ENCODE assay signal across 9 cellular contexts in the genomic region with DNA sequence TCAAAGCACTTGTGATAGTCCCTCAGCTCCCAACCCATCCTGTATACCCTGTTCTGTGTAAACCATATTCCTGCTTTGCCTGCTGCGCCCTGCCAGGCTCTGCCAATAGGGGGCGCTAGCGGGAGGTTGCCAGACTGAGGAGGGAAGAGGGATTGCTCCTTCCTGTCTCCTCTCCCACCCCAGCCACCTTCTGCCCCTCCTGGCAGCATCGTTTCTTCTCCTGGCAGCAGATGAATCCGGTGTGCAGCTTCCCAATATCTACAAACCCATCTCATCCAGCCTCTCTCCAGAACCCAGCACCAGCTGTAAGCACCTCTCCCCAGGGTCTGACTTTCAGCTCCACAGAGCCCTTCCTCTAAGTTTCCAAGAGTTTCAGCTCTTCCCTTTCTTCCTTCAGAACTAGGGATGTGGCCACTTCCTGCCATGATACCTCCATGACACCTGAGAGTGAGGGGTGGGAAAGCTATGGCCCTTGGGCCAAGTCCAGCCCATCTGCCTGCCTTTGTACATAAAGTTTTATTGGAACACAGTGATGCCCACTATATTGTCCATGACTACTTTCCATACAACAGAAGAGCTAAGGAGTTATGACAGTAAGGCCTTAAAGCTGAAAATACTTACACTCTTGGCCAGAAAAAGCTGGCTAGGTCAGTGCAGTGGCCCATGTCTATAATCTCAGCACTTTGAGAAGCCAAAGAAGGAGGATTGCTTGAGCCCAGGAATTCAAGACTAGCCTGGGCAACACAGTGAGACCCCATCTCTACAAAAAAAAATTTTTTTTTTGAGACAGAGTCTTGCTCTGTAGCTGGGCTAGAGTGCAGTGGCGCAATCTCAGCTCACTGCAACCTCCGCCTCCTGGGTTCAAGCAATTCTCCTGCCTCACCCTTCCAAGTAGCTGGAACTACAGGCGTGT. TPM values are rescaled to one million over a fixed set of nuclear protein-coding genes. Genes with fewer than 3 reads are reported as not detected.
DNase-seq lines count a peak whose midpoint lies in the region; ATAC-seq, FAIRE-seq and TF ChIP-seq lines count a peak whose summit lies in the region.
"Had no signal": no experiment of that assay in that cellular context is flagged by ENCODE, and none has a peak within 500 bp of the region (broad histone marks: within the 10 kb centered on the region; RNA-seq: fewer than 3 reads in every experiment).

No MANE protein-coding gene starts in this region.

- H4K20me1 ChIP-seq in GM12878 (ENCODE audit: control insufficient read depth, insufficient read depth): no peaks in the 10 kb centered on the region

- no TSS peak for BruUV-seq in GM12878 (replicated peaks; lab: Mats Ljungman, UMichigan)

- CTCF ChIA-PET in GM12878 (lab: Yijun Ruan, JAX): interaction anchor here (0.7 to 3.4 kb wide), 11 partner anchors 10 to 277 kb away, joined by 3 to 18 read pairs (median 3); a partner anchor contains a TSS

- TF ChIP-seq POLR2A in GM12878 (IDR thresholded peaks at IDR 0.05; ENCODE audit: low read depth, low read length): no peak
- no peak for TF ChIP-seq POLR2A in thyroid gland (IDR thresholded peaks at IDR 0.05)

- H3K27me3 ChIP-seq in GM12878 (replicated peaks in 1 of 2; ENCODE audit: control insufficient read depth in 2 of 2, insufficient read depth in 2 of 2, low read length in 1 of 2) (peaks cover 0 to 2% of the 10 kb centered on the region in 2 experiments; a peak in 2 of 4 replicates), parathyroid adenoma (ENCODE audit: control insufficient read depth, insufficient read depth, low read length) (no peaks in the 10 kb centered on the region), thyroid gland (no peaks in the 10 kb centered on the region)

- intact Hi-C loops in GM12878 (cut with micrococcal nuclease; ENCODE audit: unreplicated experiment): no loop called here
- intact Hi-C loops in thyroid gland (cut with DNase I): no loop called here

- no peak for FAIRE-seq in GM12878 (lab: Jason Lieb, UNC)

- SMC1A ChIA-PET in GM12878 (lab: Charles Lee; ENCODE audit: uncharacterized antibody, unreplicated experiment): interaction anchor here (0.6 kb wide), 2 partner anchors 27 to 193 kb away, joined by 3 read pairs; no protein-coding TSS in a partner anchor

- H3K9me3 ChIP-seq in GM12878 (replicated peaks; ENCODE audit: control insufficient read depth, insufficient read depth, low read length): no peaks in the 10 kb centered on the region
- no peaks in the 10 kb centered on the region for H3K9me3 ChIP-seq in parathyroid adenoma (ENCODE audit: control insufficient read depth, low read length)
- H3K9me3 ChIP-seq in thyroid gland: no peaks in the 10 kb centered on the region

- in situ Hi-C loops in GM12878 (cut with MboI): no loop called here

- no peak for TF ChIP-seq RAD21 in GM12878 (IDR thresholded peaks at IDR 0.05; ENCODE audit: insufficient read depth, low read depth, low read length)

- H3K4me2 ChIP-seq in GM12878 (ENCODE audit: control insufficient read depth, insufficient read depth) (no peak overlapping the region), parathyroid adenoma (ENCODE audit: low read length) (no peak overlapping the region)

- no peak overlapping the region for H2AFZ ChIP-seq in GM12878 (ENCODE audit: control insufficient read depth, low read depth, low read length)
- H2AFZ ChIP-seq in parathyroid adenoma: no peak overlapping the region

- WGBS in GM12878 (ENCODE audit: insufficient coverage, insufficient replicate concordance, low lambda C conversion rate, missing lambda C conversion rate): 37% methylated on average over 8 of the region's 8 CpGs
- 62 to 63% methylated on average over 8 of the region's 8 CpGs for WGBS in thyroid gland, 2 donors

- ATAC-seq in GM12878 (no peak), GM21619 (IDR thresholded peaks at IDR 0.05; ENCODE audit: unreplicated experiment) (no peak)

- H3K4me3 ChIP-seq in GM12878: no peak overlapping the region
- no peak overlapping the region for H3K4me3 ChIP-seq in parathyroid adenoma (ENCODE audit: low read depth, low read length)
- no peak overlapping the region for H3K4me3 ChIP-seq in thyroid gland (replicated peaks in 1 of 3)

- H3K36me3 ChIP-seq in GM12878 (ENCODE audit: control insufficient read depth in 2 of 2, insufficient read depth in 2 of 2, low read length in 1 of 2) (no peaks in the 10 kb centered on the region), parathyroid adenoma (ENCODE audit: control insufficient read depth, insufficient read depth, low read length) (no peaks in the 10 kb centered on the region), thyroid gland (no peaks in the 10 kb centered on the region)

- H3K27ac ChIP-seq in GM12878 (ENCODE audit: control insufficient read depth, insufficient read depth) (no peak overlapping the region), parathyroid adenoma (no peak overlapping the region), thyroid gland (no peak overlapping the region)

- H3K4me1 ChIP-seq in GM12878 (ENCODE audit: control insufficient read depth, insufficient read depth, low read length): no peaks in the 10 kb centered on the region
- no peaks in the 10 kb centered on the region for H3K4me1 ChIP-seq in parathyroid adenoma
- peaks cover 10 to 11% of the 10 kb centered on the region in 2 donors for H3K4me1 ChIP-seq in thyroid gland

- POLR2A ChIA-PET in GM12878 (lab: Charles Lee): no interaction called here

- DNase-seq in NCI-H1694 treated with DMSO at 0.1 percent for 48 hours (lab: John Stamatoyannopoulos, UW): peak; percentile 55
- DNase-seq in GM12878 (ENCODE audit: low read depth, low spot score): no peak
- no peak for DNase-seq in NOMO-1 treated with dmso at 0.1 percent for 144 hours (lab: John Stamatoyannopoulos, UW; ENCODE audit: unreplicated experiment)
- no peak for DNase-seq in T1000 (lab: John Stamatoyannopoulos, UW)
- DNase-seq in thyroid gland: no peak
- DNase-seq: cortex of kidney had no signal

- TF ChIP-seq EP300 in GM12878 (IDR thresholded peaks at IDR 0.05; ENCODE audit: borderline replicate concordance in 1 of 2, control insufficient read depth in 1 of 2, low read depth in 2 of 2, low read length in 2 of 2): no peak

- TF ChIP-seq CTCF in GM12873 (IDR thresholded peaks at IDR 0.05; ENCODE audit: insufficient read depth, low read depth, low read length, missing control alignments) (peak; percentile 89), GM12878 (IDR thresholded peaks at IDR 0.05 in 2 of 3, conservative IDR thresholded peaks at IDR 0.05 in 1 of 3; ENCODE audit: control insufficient read depth in 2 of 3, extremely low read depth in 1 of 3, insufficient read depth in 1 of 3, low read depth in 3 of 3, low read length in 3 of 3) (peak; percentile 41 to 74 (median 64); a peak in 5 of 6 replicates), parathyroid adenoma (IDR thresholded peaks at IDR 0.05) (peak; percentile 21), thyroid gland (IDR thresholded peaks at IDR 0.05) (peak in 1 of 6 experiments; percentile 24)

- RAD21 ChIA-PET in GM12878 (lab: Charles Lee; ENCODE audit: unreplicated experiment): no interaction called here

- H3K9ac ChIP-seq in GM12878 (ENCODE audit: control insufficient read depth, insufficient read depth, low read length) (no peak overlapping the region), parathyroid adenoma (no peak overlapping the region)

- no peaks in the 10 kb centered on the region for H3K79me2 ChIP-seq in GM12878 (ENCODE audit: control insufficient read depth, insufficient read depth, low read length)
- H3K79me2 ChIP-seq in parathyroid adenoma: peaks cover 10% of the 10 kb centered on the region

RNA-seq across cellular contexts. Expression of a gene that starts 34.5 kb away (rescaled TPM):
- 1.6 and 3.6 TPM in 2 replicates for total RNA-seq in GM12878 (2013; cell fraction: nucleolus; rRNA removed)
- 0.17 and 0.22 TPM in 2 replicates for total RNA-seq in GM12878 (2014; rRNA removed)
- total RNA-seq in GM12878 (2014; rRNA removed; fragmentation: Illumina TruSeq; extraction: Trizol): 0.09 and 0.22 TPM in 2 replicates
- 0.64 and 0.72 TPM in 2 replicates for total RNA-seq in GM12878 (2021)
- 0.76 TPM for polyA plus RNA-seq in GM12878 (2011; ENCODE audit: low read depth)
- 0.20 TPM in 1 of 2 replicates, not detected in the other for polyA plus RNA-seq in GM12878 (2011; rRNA removed)
- polyA plus RNA-seq in GM12878 (2011; cell fraction: cytosol; rRNA removed): 0.22 and 0.24 TPM in 2 replicates
- polyA plus RNA-seq in GM12878 (2011; cell fraction: nucleus; rRNA removed): 0.73 and 0.85 TPM in 2 replicates
- polyA plus RNA-seq in GM12878 (2012): 2.4 TPM in 2 replicates
- polyA plus RNA-seq in GM12878 (2014; fragmentation: Illumina TruSeq; extraction: Trizol): 0.06 and 0.37 TPM in 2 replicates
- polyA plus RNA-seq in GM12878 (2014; fragmentation: Nextera tagmentation; extraction: Ambion mirVana): not detected
- 0.28 and 0.84 TPM in 2 replicates for polyA plus RNA-seq in GM12878 (2014; rRNA removed)
- polyA plus RNA-seq in GM12878 (2016; fragmentation: Nextera tagmentation; extraction: Ambion mirVana): under 1 TPM; 0.39 to 0.86 TPM
- polyA minus RNA-seq in GM12878 (2011; rRNA and poly(A)+ RNA removed): 0.29 and 0.41 TPM in 2 replicates
- polyA minus RNA-seq in GM12878 (2011; cell fraction: cytosol; rRNA and poly(A)+ RNA removed): 0.62 and 0.67 TPM in 2 replicates
- 0.24 and 0.38 TPM in 2 replicates for polyA minus RNA-seq in GM12878 (2011; cell fraction: nucleus; rRNA and poly(A)+ RNA removed)
- total RNA-seq in thyroid gland: under 1 TPM in 1 of 4 donors, not detected in 3; 0.13 TPM

RNA-seq across cellular contexts. Expression of a gene that starts 41.4 kb away (rescaled TPM):
- total RNA-seq in GM12878 (2013; cell fraction: nucleolus; rRNA removed): 0.17 and 0.31 TPM in 2 replicates
- total RNA-seq in GM12878 (2014; rRNA removed): 0.05 and 0.06 TPM in 2 replicates
- not detected in 2 replicates for total RNA-seq in GM12878 (2014; rRNA removed; fragmentation: Illumina TruSeq; extraction: Trizol)
- 0.19 and 0.23 TPM in 2 replicates for total RNA-seq in GM12878 (2021)
- not detected for polyA plus RNA-seq in GM12878 (2011; ENCODE audit: low read depth)
- polyA plus RNA-seq in GM12878 (2011; rRNA removed): 0.03 and 0.04 TPM in 2 replicates
- polyA plus RNA-seq in GM12878 (2011; cell fraction: cytosol; rRNA removed): 0.04 and 0.07 TPM in 2 replicates
- polyA plus RNA-seq in GM12878 (2011; cell fraction: nucleus; rRNA removed): 0.31 and 0.44 TPM in 2 replicates
- polyA plus RNA-seq in GM12878 (2012): 0.18 and 0.19 TPM in 2 replicates
- 0.07 TPM in 1 of 2 replicates, not detected in the other for polyA plus RNA-seq in GM12878 (2014; fragmentation: Illumina TruSeq; extraction: Trizol)
- polyA plus RNA-seq in GM12878 (2014; fragmentation: Nextera tagmentation; extraction: Ambion mirVana): under 1 TPM in 1 of 2 experiments, not detected in 1; 0.04 TPM
- 0.15 and 0.23 TPM in 2 replicates for polyA plus RNA-seq in GM12878 (2014; rRNA removed)
- under 1 TPM in 1 of 2 experiments, not detected in 1; 0.08 TPM for polyA plus RNA-seq in GM12878 (2016; fragmentation: Nextera tagmentation; extraction: Ambion mirVana)
- not detected in 2 replicates for polyA minus RNA-seq in GM12878 (2011; rRNA and poly(A)+ RNA removed)
- not detected in 2 replicates for polyA minus RNA-seq in GM12878 (2011; cell fraction: cytosol; rRNA and poly(A)+ RNA removed)
- polyA minus RNA-seq in GM12878 (2011; cell fraction: nucleus; rRNA and poly(A)+ RNA removed): 0.10 and 0.12 TPM in 2 replicates
- total RNA-seq in thyroid gland: 10 to 100 TPM; 12.0 to 24.2 (median 20.1) TPM

RNA-seq across cellular contexts. Expression of a gene that starts 47.4 kb away (rescaled TPM):
- 27.4 and 34.0 TPM in 2 replicates for total RNA-seq in GM12878 (2013; cell fraction: nucleolus; rRNA removed)
- total RNA-seq in GM12878 (2014; rRNA removed) (12.6 and 15.4 TPM in 2 replicates), GM12878 (2014; rRNA removed; fragmentation: Illumina TruSeq; extraction: Trizol) (5.3 and 5.9 TPM in 2 replicates), GM12878 (2021) (17.6 and 18.9 TPM in 2 replicates), thyroid gland (10 to 100 TPM; 16.0 to 22.8 (median 21.1) TPM)
- 3.0 TPM for polyA plus RNA-seq in GM12878 (2011; ENCODE audit: low read depth)
- polyA plus RNA-seq in GM12878 (2011; rRNA removed) (2.1 and 7.9 TPM in 2 replicates), GM12878 (2014; fragmentation: Illumina TruSeq; extraction: Trizol) (1.2 and 5.4 TPM in 2 replicates), GM12878 (2014; fragmentation: Nextera tagmentation; extraction: Ambion mirVana) (under 1 TPM; 0.32 to 0.55 TPM), GM12878 (2014; rRNA removed) (14.9 and 17.7 TPM in 2 replicates), GM12878 (2016; fragmentation: Nextera tagmentation; extraction: Ambion mirVana) (10 to 100 TPM; 20.9 to 25.6 TPM)
- 14.1 and 19.8 TPM in 2 replicates for polyA plus RNA-seq in GM12878 (2011; cell fraction: cytosol; rRNA removed)
- polyA plus RNA-seq in GM12878 (2011; cell fraction: nucleus; rRNA removed): 19.9 and 22.1 TPM in 2 replicates
- polyA plus RNA-seq in GM12878 (2012): 8.1 and 9.7 TPM in 2 replicates
- 14.7 and 27.5 TPM in 2 replicates for polyA minus RNA-seq in GM12878 (2011; rRNA and poly(A)+ RNA removed)
- 12.2 and 13.9 TPM in 2 replicates for polyA minus RNA-seq in GM12878 (2011; cell fraction: cytosol; rRNA and poly(A)+ RNA removed)
- 7.3 and 12.0 TPM in 2 replicates for polyA minus RNA-seq in GM12878 (2011; cell fraction: nucleus; rRNA and poly(A)+ RNA removed)

Comparison
In these comparisons a context has a peak if more than half of its experiments do, and no peak if none do; other contexts are left out.
1. RNA of a gene that starts 41.4 kb away (total RNA-seq): 12.0 to 24.2 TPM in thyroid gland; 0.05 to 0.31 TPM in GM12878; every median in the first group is over 4 times any median in the second.